In genomic region chr4:184335520-184335919, GRCh38 we compare ENCODE assay signal across 25 cellular contexts.
A peak's percentile ranks its signal among the peaks of the same experiment; 100 is the strongest.
DNase-seq lines count a peak whose midpoint lies in the region; ATAC-seq, FAIRE-seq and TF ChIP-seq lines count a peak whose summit lies in the region.
"Had no signal": no experiment of that assay in that cellular context is flagged by ENCODE, and none has a peak within 500 bp of the region (broad histone marks: within the 10 kb centered on the region; RNA-seq: fewer than 3 reads in every experiment).

No MANE protein-coding gene starts in this region.

- no peak for FAIRE-seq in kidney (lab: Jason Lieb, UNC)

- H3K4me3 ChIP-seq in kidney (ENCODE audit: low read length in 2 of 2), result no peak overlapping the region
- H3K4me3 ChIP-seq: heart right ventricle, psoas muscle, upper lobe of left lung had no signal

- no peaks in the 10 kb centered on the region for H3K9me3 ChIP-seq in kidney (ENCODE audit: control insufficient read depth in 1 of 2, low read length in 2 of 2)
- H3K9me3 ChIP-seq: SK-N-SH had no signal

- no peak for DNase-seq in activated CD4-positive, alpha-beta T cell treated with anti-CD3 and anti-CD28 coated beads, Interleukin-2, amount 10 ng/mL, durations not matched to agents 24 days and 14 days
- DNase-seq in activated CD4-positive, alpha-beta T cell treated with anti-CD3 and anti-CD28 coated beads for 4 hours, result no peak
- peak; percentile 55 for DNase-seq in NCI-H226
- no peak for DNase-seq in activated naive CD8-positive, alpha-beta T cell treated with anti-CD3 and anti-CD28 coated beads, Interleukin-2, amount 10 ng/mL, durations not matched to agents 7 days and 5 days
- no peak for DNase-seq in EL
- no peak for DNase-seq in kidney
- DNase-seq: 8988T; activated CD4-positive, alpha-beta memory T cell treated with anti-CD3 and anti-CD28 coated beads for 36 hours; AML-193; CD8-positive, alpha-beta memory T cell; foreskin keratinocyte; GDM1; heart right ventricle; Karpas-422; left cardiac atrium; NCI-H1694; NCI-H526; psoas muscle; SK-N-SH; stimulated activated CD4-positive, alpha-beta T cell treated with anti-CD3 and anti-CD28 coated beads, Interleukin-15, amount 100 ng/mL, for 24 hours; upper lobe of left lung had no signal

- H3K27me3 Mint-ChIP-seq in activated CD4-positive, alpha-beta T cell treated with anti-CD3 and anti-CD28 coated beads, Interleukin-2, amount 10 ng/mL, durations not matched to agents 24 days and 14 days, result no peaks in the 10 kb centered on the region
- H3K27me3 Mint-ChIP-seq in activated naive CD8-positive, alpha-beta T cell treated with anti-CD3 and anti-CD28 coated beads, Interleukin-2, amount 10 ng/mL, durations not matched to agents 7 days and 5 days, result no peaks in the 10 kb centered on the region
- H3K27me3 Mint-ChIP-seq in stimulated activated memory B cell treated with anti-CD40 and anti-IgM and Interleukin-4, amounts not matched to agents 10 μg/mL and 1 μg/mL and 100 μg/mL, for 72 hours, result no peaks in the 10 kb centered on the region
- H3K27me3 Mint-ChIP-seq: activated CD4-positive, alpha-beta memory T cell treated with anti-CD3 and anti-CD28 coated beads for 36 hours; activated naive CD8-positive, alpha-beta T cell had no signal

- H3K27ac ChIP-seq in kidney (ENCODE audit: low read depth in 2 of 2, low read length in 2 of 2), result no peak overlapping the region
- H3K27ac ChIP-seq: epithelial cell of prostate, foreskin keratinocyte, heart right ventricle, psoas muscle, upper lobe of left lung had no signal

- TF ChIP-seq CTCF in kidney (IDR thresholded peaks at IDR 0.05; ENCODE audit: borderline replicate concordance, extremely low read depth, insufficient read depth), result no peak

- peaks cover 5% of the 10 kb centered on the region for H3K36me3 Mint-ChIP-seq in activated CD4-positive, alpha-beta T cell treated with anti-CD3 and anti-CD28 coated beads, Interleukin-2, amount 10 ng/mL, durations not matched to agents 24 days and 14 days (ENCODE audit: low read depth)
- peaks cover 22% of the 10 kb centered on the region for H3K36me3 Mint-ChIP-seq in activated naive CD8-positive, alpha-beta T cell treated with anti-CD3 and anti-CD28 coated beads, Interleukin-2, amount 10 ng/mL, durations not matched to agents 7 days and 5 days
- peaks cover 10% of the 10 kb centered on the region for H3K36me3 Mint-ChIP-seq in stimulated activated memory B cell treated with anti-CD40 and anti-IgM and Interleukin-4, amounts not matched to agents 10 μg/mL and 1 μg/mL and 100 μg/mL, for 72 hours
- H3K36me3 Mint-ChIP-seq: activated naive CD8-positive, alpha-beta T cell had no signal

- no peak overlapping the region for H3K9ac ChIP-seq in kidney (ENCODE audit: low read length in 2 of 2)
- H3K9ac ChIP-seq: SK-N-SH had no signal

- intact Hi-C loops in activated CD4-positive, alpha-beta T cell treated with anti-CD3 and anti-CD28 coated beads, Interleukin-2, amount 10 ng/mL, durations not matched to agents 24 days and 14 days (cut with micrococcal nuclease), result loop anchor here (2.0 to 5.0 kb wide), 4 partner anchors 17 to 47 kb away; no protein-coding TSS in a partner anchor
- intact Hi-C loops in kidney (cut with DNase I), result no loop called here

- peaks cover 11% of the 10 kb centered on the region for H3K9me3 Mint-ChIP-seq in activated CD4-positive, alpha-beta T cell treated with anti-CD3 and anti-CD28 coated beads, Interleukin-2, amount 10 ng/mL, durations not matched to agents 24 days and 14 days
- peaks cover 16% of the 10 kb centered on the region for H3K9me3 Mint-ChIP-seq in activated naive CD8-positive, alpha-beta T cell treated with anti-CD3 and anti-CD28 coated beads, Interleukin-2, amount 10 ng/mL, durations not matched to agents 7 days and 5 days
- peaks cover 3% of the 10 kb centered on the region for H3K9me3 Mint-ChIP-seq in stimulated activated memory B cell treated with anti-CD40 and anti-IgM and Interleukin-4, amounts not matched to agents 10 μg/mL and 1 μg/mL and 100 μg/mL, for 72 hours

- peak overlapping the region; percentile 72 for H3K27ac Mint-ChIP-seq in activated CD4-positive, alpha-beta T cell treated with anti-CD3 and anti-CD28 coated beads, Interleukin-2, amount 10 ng/mL, durations not matched to agents 24 days and 14 days
- H3K27ac Mint-ChIP-seq in activated naive CD8-positive, alpha-beta T cell treated with anti-CD3 and anti-CD28 coated beads, Interleukin-2, amount 10 ng/mL, durations not matched to agents 7 days and 5 days, result peak overlapping the region; percentile 55
- H3K27ac Mint-ChIP-seq in stimulated activated memory B cell treated with anti-CD40 and anti-IgM and Interleukin-4, amounts not matched to agents 10 μg/mL and 1 μg/mL and 100 μg/mL, for 72 hours, result peak overlapping the region; percentile 45
- H3K27ac Mint-ChIP-seq: activated CD4-positive, alpha-beta memory T cell treated with anti-CD3 and anti-CD28 coated beads for 36 hours; activated naive CD8-positive, alpha-beta T cell had no signal

- peaks cover 17% of the 10 kb centered on the region for H3K4me1 Mint-ChIP-seq in activated CD4-positive, alpha-beta T cell treated with anti-CD3 and anti-CD28 coated beads, Interleukin-2, amount 10 ng/mL, durations not matched to agents 24 days and 14 days
- peaks cover 14% of the 10 kb centered on the region for H3K4me1 Mint-ChIP-seq in activated naive CD8-positive, alpha-beta T cell treated with anti-CD3 and anti-CD28 coated beads, Interleukin-2, amount 10 ng/mL, durations not matched to agents 7 days and 5 days
- H3K4me1 Mint-ChIP-seq in stimulated activated memory B cell treated with anti-CD40 and anti-IgM and Interleukin-4, amounts not matched to agents 10 μg/mL and 1 μg/mL and 100 μg/mL, for 72 hours, result peaks cover 30% of the 10 kb centered on the region

- no peak overlapping the region for H3K4me3 Mint-ChIP-seq in activated CD4-positive, alpha-beta T cell treated with anti-CD3 and anti-CD28 coated beads, Interleukin-2, amount 10 ng/mL, durations not matched to agents 24 days and 14 days
- H3K4me3 Mint-ChIP-seq in activated naive CD8-positive, alpha-beta T cell treated with anti-CD3 and anti-CD28 coated beads, Interleukin-2, amount 10 ng/mL, durations not matched to agents 7 days and 5 days, result peak overlapping the region; percentile 15
- H3K4me3 Mint-ChIP-seq in stimulated activated memory B cell treated with anti-CD40 and anti-IgM and Interleukin-4, amounts not matched to agents 10 μg/mL and 1 μg/mL and 100 μg/mL, for 72 hours, result no peak overlapping the region
- H3K4me3 Mint-ChIP-seq: activated CD4-positive, alpha-beta memory T cell treated with anti-CD3 and anti-CD28 coated beads for 36 hours; activated naive CD8-positive, alpha-beta T cell; CD8-positive, alpha-beta memory T cell had no signal

- POLR2A ChIA-PET in activated naive CD8-positive, alpha-beta T cell treated with anti-CD3 and anti-CD28 coated beads, Interleukin-2, amount 10 ng/mL, durations not matched to agents 7 days and 5 days (lab: Charles Lee), result interaction anchor here (1.2 to 1.4 kb wide), 2 partner anchors 12 to 47 kb away, joined by 3 read pairs; no protein-coding TSS in a partner anchor

- peaks cover 5 to 9% of the 10 kb centered on the region in 2 donors for H3K4me1 ChIP-seq in kidney (ENCODE audit: control insufficient read depth in 1 of 2, insufficient read depth in 1 of 2, low read depth in 1 of 2, low read length in 2 of 2)
- H3K4me1 ChIP-seq: foreskin keratinocyte had no signal

- no peaks in the 10 kb centered on the region for H3K36me3 ChIP-seq in kidney (ENCODE audit: control insufficient read depth in 1 of 2, insufficient read depth in 2 of 2, low read length in 2 of 2)
- H3K36me3 ChIP-seq: heart right ventricle, upper lobe of left lung had no signal

- ATAC-seq in activated naive CD8-positive, alpha-beta T cell treated with anti-CD3 and anti-CD28 coated beads, Interleukin-2, amount 10 ng/mL, durations not matched to agents 7 days and 5 days (ENCODE audit: low read depth), result peak; percentile 73
- ATAC-seq in stimulated activated memory B cell treated with anti-CD40 and anti-IgM and Interleukin-4, amounts not matched to agents 10 μg/mL and 1 μg/mL and 100 μg/mL, for 72 hours, result no peak
- no peak for ATAC-seq in HG02798 (IDR thresholded peaks at IDR 0.05; ENCODE audit: poor library complexity, unreplicated experiment)
- ATAC-seq: foreskin keratinocyte, heart right ventricle, left cardiac atrium, psoas muscle had no signal
